ENCODE assay signal across 1 cellular context in the genomic region with DNA sequence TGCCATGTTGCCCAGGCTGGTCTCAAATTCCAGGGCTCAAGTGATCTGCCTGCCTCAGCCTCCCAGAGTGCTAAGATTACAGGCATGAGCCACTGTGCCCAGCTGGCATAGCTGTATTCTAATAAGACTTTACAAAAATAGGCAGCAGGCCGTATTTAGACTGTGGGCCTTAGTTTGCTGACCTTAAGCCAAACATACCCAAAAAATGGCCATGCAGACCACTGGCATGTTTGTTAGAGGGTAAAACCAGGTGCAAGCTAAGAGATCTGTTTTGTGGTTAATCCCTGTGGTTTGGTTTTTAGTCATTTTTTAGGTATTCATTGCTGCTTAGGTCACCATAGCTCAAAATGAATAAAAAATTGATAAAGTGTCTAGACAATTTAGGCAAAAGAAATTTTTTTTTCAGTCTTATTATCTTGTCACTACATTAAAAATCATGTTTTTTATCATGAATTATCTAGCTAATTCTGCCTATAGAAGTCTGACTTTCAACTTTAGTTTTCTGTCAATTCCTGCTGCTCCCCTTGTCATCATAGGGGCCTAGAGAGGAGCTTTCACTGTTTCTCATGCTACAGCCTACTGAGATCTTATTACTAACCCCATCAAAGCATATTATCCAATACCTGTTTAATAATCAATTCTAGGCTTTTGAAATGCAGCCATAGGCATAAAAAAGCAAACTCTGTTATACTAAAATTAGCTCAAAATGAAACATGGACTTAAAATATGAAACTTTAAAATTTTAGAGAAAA.
A peak's percentile ranks its signal among the peaks of the same experiment; 100 is the strongest.
TF ChIP-seq lines count a peak whose summit lies in the region.

No MANE protein-coding gene starts in this region.

TF ChIP-seq in GM12878, 131 proteins besides CTCF, POLR2A, EP300 and RAD21 (continued from another document):
- TF ChIP-seq MYB (IDR thresholded peaks at IDR 0.05; ENCODE audit: borderline replicate concordance, low read depth, low read length) = no peak
- TF ChIP-seq GABPA (IDR thresholded peaks at IDR 0.05; ENCODE audit: low read depth) = no peak
- TF ChIP-seq RB1 (IDR thresholded peaks at IDR 0.05; ENCODE audit: borderline replicate concordance) = no peak
- 0 out of 2 replicates have a peak, but pooled peaks have one; percentile 27 for TF ChIP-seq MEF2A (IDR thresholded peaks at IDR 0.05; ENCODE audit: insufficient read depth, low read depth, low read length)
- TF ChIP-seq, protein P1, sequence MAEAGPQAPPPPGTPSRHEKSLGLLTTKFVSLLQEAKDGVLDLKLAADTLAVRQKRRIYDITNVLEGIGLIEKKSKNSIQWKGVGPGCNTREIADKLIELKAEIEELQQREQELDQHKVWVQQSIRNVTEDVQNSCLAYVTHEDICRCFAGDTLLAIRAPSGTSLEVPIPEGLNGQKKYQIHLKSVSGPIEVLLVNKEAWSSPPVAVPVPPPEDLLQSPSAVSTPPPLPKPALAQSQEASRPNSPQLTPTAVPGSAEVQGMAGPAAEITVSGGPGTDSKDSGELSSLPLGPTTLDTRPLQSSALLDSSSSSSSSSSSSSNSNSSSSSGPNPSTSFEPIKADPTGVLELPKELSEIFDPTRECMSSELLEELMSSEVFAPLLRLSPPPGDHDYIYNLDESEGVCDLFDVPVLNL (IDR thresholded peaks at IDR 0.05; ENCODE audit: low read depth, low read length) = no peak
- TF ChIP-seq IKZF2 (IDR thresholded peaks at IDR 0.05) = no peak
- TF ChIP-seq TBL1XR1 (IDR thresholded peaks at IDR 0.05; ENCODE audit: low read depth, low read length) = no peak
- no peak for TF ChIP-seq NR2C2 (IDR thresholded peaks at IDR 0.05; ENCODE audit: borderline replicate concordance, control insufficient read depth, insufficient read length, low read depth)
- TF ChIP-seq GATAD2B (conservative IDR thresholded peaks at IDR 0.05; ENCODE audit: low read depth) = no peak
- no peak for TF ChIP-seq ZBTB11 (CRISPR knock-in tag; IDR thresholded peaks at IDR 0.05)
- TF ChIP-seq CEBPZ (IDR thresholded peaks at IDR 0.05; ENCODE audit: low read depth, low read length) = no peak
- no peak for TF ChIP-seq SMARCA5 (IDR thresholded peaks at IDR 0.05)
- 0 out of 2 replicates have a peak, but pooled peaks have one; percentile 11 for TF ChIP-seq IRF4 (IDR thresholded peaks at IDR 0.05; ENCODE audit: low read depth, low read length)
- TF ChIP-seq, protein P2, sequence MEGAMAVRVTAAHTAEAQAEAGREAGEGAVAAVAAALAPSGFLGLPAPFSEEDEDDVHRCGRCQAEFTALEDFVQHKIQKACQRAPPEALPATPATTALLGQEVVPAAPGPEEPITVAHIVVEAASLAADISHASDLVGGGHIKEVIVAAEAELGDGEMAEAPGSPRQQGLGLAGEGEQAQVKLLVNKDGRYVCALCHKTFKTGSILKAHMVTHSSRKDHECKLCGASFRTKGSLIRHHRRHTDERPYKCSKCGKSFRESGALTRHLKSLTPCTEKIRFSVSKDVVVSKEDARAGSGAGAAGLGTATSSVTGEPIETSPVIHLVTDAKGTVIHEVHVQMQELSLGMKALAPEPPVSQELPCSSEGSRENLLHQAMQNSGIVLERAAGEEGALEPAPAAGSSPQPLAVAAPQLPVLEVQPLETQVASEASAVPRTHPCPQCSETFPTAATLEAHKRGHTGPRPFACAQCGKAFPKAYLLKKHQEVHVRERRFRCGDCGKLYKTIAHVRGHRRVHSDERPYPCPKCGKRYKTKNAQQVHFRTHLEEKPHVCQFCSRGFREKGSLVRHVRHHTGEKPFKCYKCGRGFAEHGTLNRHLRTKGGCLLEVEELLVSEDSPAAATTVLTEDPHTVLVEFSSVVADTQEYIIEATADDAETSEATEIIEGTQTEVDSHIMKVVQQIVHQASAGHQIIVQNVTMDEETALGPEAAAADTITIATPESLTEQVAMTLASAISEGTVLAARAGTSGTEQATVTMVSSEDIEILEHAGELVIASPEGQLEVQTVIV (IDR thresholded peaks at IDR 0.05; ENCODE audit: borderline replicate concordance, partially characterized antibody) = no peak
- 0 out of 2 replicates have a peak, but pooled peaks have one; percentile 37 for TF ChIP-seq TCF3 (IDR thresholded peaks at IDR 0.05; ENCODE audit: borderline replicate concordance, insufficient read depth, low read depth, low read length)
- TF ChIP-seq FOS (IDR thresholded peaks at IDR 0.05; ENCODE audit: borderline replicate concordance, extremely low read depth, insufficient read length) = no peak
- 0 out of 2 replicates have a peak, but pooled peaks have one; percentile 59 for TF ChIP-seq TCF12 (IDR thresholded peaks at IDR 0.05; ENCODE audit: low read depth, low read length)
- TF ChIP-seq YY1 (IDR thresholded peaks at IDR 0.05; ENCODE audit: low read depth, low read length) = no peak
- TF ChIP-seq ETV6 (conservative IDR thresholded peaks at IDR 0.05 in 1 of 2, IDR thresholded peaks at IDR 0.05 in 1 of 2; ENCODE audit: borderline replicate concordance in 1 of 2, low read depth in 1 of 2) = no peak
